ENCODE assay signal across 7 cellular contexts in the genomic region with DNA sequence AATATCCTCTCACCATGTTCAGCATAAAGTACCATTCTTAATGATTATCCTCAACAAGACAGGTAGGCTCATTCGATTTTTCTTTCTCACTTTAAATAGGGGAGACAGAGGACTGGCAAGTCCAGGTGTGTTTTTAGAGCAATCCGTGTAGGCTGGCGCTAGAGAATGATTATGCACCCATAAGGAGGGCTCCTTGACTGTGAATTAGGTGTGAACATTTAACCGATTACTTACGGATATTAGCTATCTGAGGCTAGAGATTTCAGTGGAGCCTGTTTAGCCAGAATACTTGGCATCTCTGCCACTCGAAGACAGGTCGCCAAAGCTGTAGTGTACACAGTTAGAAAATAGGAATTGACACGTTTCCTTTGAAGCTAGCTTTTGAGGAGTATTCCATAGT. TPM values are rescaled to one million over a fixed set of nuclear protein-coding genes. Genes with fewer than 3 reads are reported as not detected.
A peak's percentile ranks its signal among the peaks of the same experiment; 100 is the strongest.
DNase-seq lines count a peak whose midpoint lies in the region; ATAC-seq, FAIRE-seq and TF ChIP-seq lines count a peak whose summit lies in the region.

No MANE protein-coding gene starts in this region.

- CTCF ChIA-PET in PC-3 (lab: Charles Lee), result interaction anchor here (0.6 kb wide), 1 partner anchor 141 kb away, joined by 9 read pairs; no protein-coding TSS in a partner anchor

- DNase-seq in GM12865 (ENCODE audit: low read depth), result no peak
- DNase-seq in PC-3, result peak; percentile 33
- DNase-seq in epithelial cell of proximal tubule (ENCODE audit: low read depth), result no peak
- DNase-seq in gastrocnemius medialis, result no peak
- no peak for DNase-seq in kidney glomerular epithelial cell (lab: John Stamatoyannopoulos, UW)
- no peak for DNase-seq in GM12892 (ENCODE audit: insufficient read length)

- H3K36me3 ChIP-seq in PC-3 (ENCODE audit: low read depth, low read length) (peaks cover 34% of the 10 kb centered on the region), gastrocnemius medialis (peaks cover 0 to 42% of the 10 kb centered on the region in 2 donors)

- TF ChIP-seq POLR2A in gastrocnemius medialis (IDR thresholded peaks at IDR 0.05), result no peak
- TF ChIP-seq POLR2A in GM12892 (IDR thresholded peaks at IDR 0.05; ENCODE audit: low read depth, low read length), result no peak

- H3K4me2 ChIP-seq in PC-3 (ENCODE audit: low read length), result peak overlapping the region; percentile 93

- H4K20me1 ChIP-seq in PC-3 (ENCODE audit: low read length), result no peaks in the 10 kb centered on the region

- H3K79me2 ChIP-seq in PC-3 (ENCODE audit: low read length), result peaks cover 64% of the 10 kb centered on the region

- no TSS peak for BruUV-seq in PC-3 (replicated peaks; lab: Mats Ljungman, UMichigan)

- H3K4me3 ChIP-seq in GM12865 (ENCODE audit: low read depth, low read length) (peak overlapping the region; percentile 80), PC-3 (ENCODE audit: low read length) (peak overlapping the region; percentile 91), epithelial cell of proximal tubule (ENCODE audit: low read depth, low read length) (peak overlapping the region; percentile 93), gastrocnemius medialis (peak overlapping the region; percentile 69 to 85 (median 78))

- no peaks in the 10 kb centered on the region for H3K27me3 ChIP-seq in PC-3 (ENCODE audit: low read length)
- H3K27me3 ChIP-seq in gastrocnemius medialis, result no peaks in the 10 kb centered on the region

- H3K27ac ChIP-seq in PC-3 (ENCODE audit: low read length) (no peak overlapping the region), gastrocnemius medialis (peak overlapping the region; percentile 92 to 96 (median 94))

- H2AFZ ChIP-seq in PC-3 (ENCODE audit: low read length), result no peak overlapping the region

- FAIRE-seq in GM12892 (lab: Jason Lieb, UNC), result no peak

- in situ Hi-C loops in gastrocnemius medialis (cut with MboI; ENCODE audit: low sequenced_read_pairs in 4 of 4), result no loop called here

- intact Hi-C loops in PC-3 (cut with micrococcal nuclease) (no loop called here), gastrocnemius medialis (cut with DNase I; ENCODE audit: low total_unique reads) (no loop called here)

- H3K9me3 ChIP-seq in PC-3 (ENCODE audit: low read length) (0 out of 2 replicates have a peak, but pooled peaks cover under 1% of the 10 kb centered on the region), gastrocnemius medialis (no peaks in the 10 kb centered on the region)

- ATAC-seq in PC-3, result no peak
- ATAC-seq in gastrocnemius medialis, result no peak
- no peak for ATAC-seq in GM21423 (IDR thresholded peaks at IDR 0.05; ENCODE audit: unreplicated experiment)

- POLR2A ChIA-PET in PC-3 (lab: Charles Lee; ENCODE audit: unreplicated experiment), result interaction anchor here (0.6 kb wide), 1 partner anchor 146 kb away, joined by 19 read pairs; no protein-coding TSS in a partner anchor

- no peaks in the 10 kb centered on the region for H3K9me2 ChIP-seq in PC-3 (replicated peaks; ENCODE audit: low read length)

- no peaks in the 10 kb centered on the region for H3F3A ChIP-seq in PC-3 (ENCODE audit: low read length, unreplicated experiment)

- peak overlapping the region; percentile 74 for H3K9ac ChIP-seq in PC-3 (ENCODE audit: low read length)

- TF ChIP-seq CTCF in GM12865 (IDR thresholded peaks at IDR 0.05; ENCODE audit: insufficient read depth, low read depth, low read length, missing control alignments) (no peak), PC-3 (conservative IDR thresholded peaks at IDR 0.05; ENCODE audit: low read depth, low read length) (no peak), epithelial cell of proximal tubule (conservative IDR thresholded peaks at IDR 0.05; ENCODE audit: low read depth, low read length) (no peak), gastrocnemius medialis (IDR thresholded peaks at IDR 0.05 in 4 of 5, conservative IDR thresholded peaks at IDR 0.05 in 1 of 5) (no peak)

- peaks cover 57% of the 10 kb centered on the region for H3K4me1 ChIP-seq in PC-3 (ENCODE audit: insufficient read depth, low read length)
- peaks cover 40 to 47% of the 10 kb centered on the region in 2 donors for H3K4me1 ChIP-seq in gastrocnemius medialis

RNA-seq across cellular contexts. Expression of a gene that starts 1.9 kb away (rescaled TPM):
- total RNA-seq in PC-3 (2014; rRNA removed) (39.8 and 50.9 TPM in 2 replicates), epithelial cell of proximal tubule (44.3 and 74.4 TPM in 2 replicates), gastrocnemius medialis (10 to 100 TPM; 55.0 to 94.1 (median 73.7) TPM)
- 29.6 TPM for polyA plus RNA-seq in GM12892 (2012; ENCODE audit: missing spikeins)
